Comparison of ENCODE assay signal across 1 cellular context in the genomic region with DNA sequence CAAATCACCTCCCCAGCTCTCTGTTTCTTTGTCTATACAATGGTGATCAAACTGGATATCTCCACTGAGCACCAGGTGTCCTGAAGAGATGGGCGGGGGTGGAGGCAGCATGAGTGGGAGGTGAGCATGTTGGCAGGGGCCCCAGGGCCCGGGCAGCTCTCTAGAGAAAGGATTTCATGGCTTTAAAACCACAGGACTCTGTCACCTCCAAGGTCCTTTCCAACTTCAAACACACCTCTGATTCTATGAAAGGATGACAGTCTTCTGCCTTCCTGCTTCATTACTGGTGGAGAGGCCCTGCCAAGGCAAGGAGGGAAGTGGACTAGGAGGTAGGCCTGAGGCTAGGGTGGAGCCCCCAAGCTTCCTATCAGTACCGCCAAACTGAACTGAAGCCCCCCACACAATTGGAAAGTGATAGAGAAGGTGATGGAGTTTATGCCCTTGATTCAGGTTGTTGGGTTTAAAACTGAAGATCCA.
TF ChIP-seq lines count a peak whose summit lies in the region.

No MANE protein-coding gene starts in this region.

TF ChIP-seq in H1, 55 proteins besides CTCF, POLR2A, EP300 and RAD21:
- TF ChIP-seq SP4 (IDR thresholded peaks at IDR 0.05; ENCODE audit: low read length): no peak
- TF ChIP-seq ZNF274 (IDR thresholded peaks at IDR 0.05; ENCODE audit: borderline replicate concordance, extremely low read depth, low read length): no peak
- TF ChIP-seq NRF1 (IDR thresholded peaks at IDR 0.05; ENCODE audit: low read depth, low read length): no peak
- TF ChIP-seq, protein P1, sequence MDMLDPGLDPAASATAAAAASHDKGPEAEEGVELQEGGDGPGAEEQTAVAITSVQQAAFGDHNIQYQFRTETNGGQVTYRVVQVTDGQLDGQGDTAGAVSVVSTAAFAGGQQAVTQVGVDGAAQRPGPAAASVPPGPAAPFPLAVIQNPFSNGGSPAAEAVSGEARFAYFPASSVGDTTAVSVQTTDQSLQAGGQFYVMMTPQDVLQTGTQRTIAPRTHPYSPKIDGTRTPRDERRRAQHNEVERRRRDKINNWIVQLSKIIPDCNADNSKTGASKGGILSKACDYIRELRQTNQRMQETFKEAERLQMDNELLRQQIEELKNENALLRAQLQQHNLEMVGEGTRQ (IDR thresholded peaks at IDR 0.05; ENCODE audit: low read length): no peak
- TF ChIP-seq, protein P2, sequence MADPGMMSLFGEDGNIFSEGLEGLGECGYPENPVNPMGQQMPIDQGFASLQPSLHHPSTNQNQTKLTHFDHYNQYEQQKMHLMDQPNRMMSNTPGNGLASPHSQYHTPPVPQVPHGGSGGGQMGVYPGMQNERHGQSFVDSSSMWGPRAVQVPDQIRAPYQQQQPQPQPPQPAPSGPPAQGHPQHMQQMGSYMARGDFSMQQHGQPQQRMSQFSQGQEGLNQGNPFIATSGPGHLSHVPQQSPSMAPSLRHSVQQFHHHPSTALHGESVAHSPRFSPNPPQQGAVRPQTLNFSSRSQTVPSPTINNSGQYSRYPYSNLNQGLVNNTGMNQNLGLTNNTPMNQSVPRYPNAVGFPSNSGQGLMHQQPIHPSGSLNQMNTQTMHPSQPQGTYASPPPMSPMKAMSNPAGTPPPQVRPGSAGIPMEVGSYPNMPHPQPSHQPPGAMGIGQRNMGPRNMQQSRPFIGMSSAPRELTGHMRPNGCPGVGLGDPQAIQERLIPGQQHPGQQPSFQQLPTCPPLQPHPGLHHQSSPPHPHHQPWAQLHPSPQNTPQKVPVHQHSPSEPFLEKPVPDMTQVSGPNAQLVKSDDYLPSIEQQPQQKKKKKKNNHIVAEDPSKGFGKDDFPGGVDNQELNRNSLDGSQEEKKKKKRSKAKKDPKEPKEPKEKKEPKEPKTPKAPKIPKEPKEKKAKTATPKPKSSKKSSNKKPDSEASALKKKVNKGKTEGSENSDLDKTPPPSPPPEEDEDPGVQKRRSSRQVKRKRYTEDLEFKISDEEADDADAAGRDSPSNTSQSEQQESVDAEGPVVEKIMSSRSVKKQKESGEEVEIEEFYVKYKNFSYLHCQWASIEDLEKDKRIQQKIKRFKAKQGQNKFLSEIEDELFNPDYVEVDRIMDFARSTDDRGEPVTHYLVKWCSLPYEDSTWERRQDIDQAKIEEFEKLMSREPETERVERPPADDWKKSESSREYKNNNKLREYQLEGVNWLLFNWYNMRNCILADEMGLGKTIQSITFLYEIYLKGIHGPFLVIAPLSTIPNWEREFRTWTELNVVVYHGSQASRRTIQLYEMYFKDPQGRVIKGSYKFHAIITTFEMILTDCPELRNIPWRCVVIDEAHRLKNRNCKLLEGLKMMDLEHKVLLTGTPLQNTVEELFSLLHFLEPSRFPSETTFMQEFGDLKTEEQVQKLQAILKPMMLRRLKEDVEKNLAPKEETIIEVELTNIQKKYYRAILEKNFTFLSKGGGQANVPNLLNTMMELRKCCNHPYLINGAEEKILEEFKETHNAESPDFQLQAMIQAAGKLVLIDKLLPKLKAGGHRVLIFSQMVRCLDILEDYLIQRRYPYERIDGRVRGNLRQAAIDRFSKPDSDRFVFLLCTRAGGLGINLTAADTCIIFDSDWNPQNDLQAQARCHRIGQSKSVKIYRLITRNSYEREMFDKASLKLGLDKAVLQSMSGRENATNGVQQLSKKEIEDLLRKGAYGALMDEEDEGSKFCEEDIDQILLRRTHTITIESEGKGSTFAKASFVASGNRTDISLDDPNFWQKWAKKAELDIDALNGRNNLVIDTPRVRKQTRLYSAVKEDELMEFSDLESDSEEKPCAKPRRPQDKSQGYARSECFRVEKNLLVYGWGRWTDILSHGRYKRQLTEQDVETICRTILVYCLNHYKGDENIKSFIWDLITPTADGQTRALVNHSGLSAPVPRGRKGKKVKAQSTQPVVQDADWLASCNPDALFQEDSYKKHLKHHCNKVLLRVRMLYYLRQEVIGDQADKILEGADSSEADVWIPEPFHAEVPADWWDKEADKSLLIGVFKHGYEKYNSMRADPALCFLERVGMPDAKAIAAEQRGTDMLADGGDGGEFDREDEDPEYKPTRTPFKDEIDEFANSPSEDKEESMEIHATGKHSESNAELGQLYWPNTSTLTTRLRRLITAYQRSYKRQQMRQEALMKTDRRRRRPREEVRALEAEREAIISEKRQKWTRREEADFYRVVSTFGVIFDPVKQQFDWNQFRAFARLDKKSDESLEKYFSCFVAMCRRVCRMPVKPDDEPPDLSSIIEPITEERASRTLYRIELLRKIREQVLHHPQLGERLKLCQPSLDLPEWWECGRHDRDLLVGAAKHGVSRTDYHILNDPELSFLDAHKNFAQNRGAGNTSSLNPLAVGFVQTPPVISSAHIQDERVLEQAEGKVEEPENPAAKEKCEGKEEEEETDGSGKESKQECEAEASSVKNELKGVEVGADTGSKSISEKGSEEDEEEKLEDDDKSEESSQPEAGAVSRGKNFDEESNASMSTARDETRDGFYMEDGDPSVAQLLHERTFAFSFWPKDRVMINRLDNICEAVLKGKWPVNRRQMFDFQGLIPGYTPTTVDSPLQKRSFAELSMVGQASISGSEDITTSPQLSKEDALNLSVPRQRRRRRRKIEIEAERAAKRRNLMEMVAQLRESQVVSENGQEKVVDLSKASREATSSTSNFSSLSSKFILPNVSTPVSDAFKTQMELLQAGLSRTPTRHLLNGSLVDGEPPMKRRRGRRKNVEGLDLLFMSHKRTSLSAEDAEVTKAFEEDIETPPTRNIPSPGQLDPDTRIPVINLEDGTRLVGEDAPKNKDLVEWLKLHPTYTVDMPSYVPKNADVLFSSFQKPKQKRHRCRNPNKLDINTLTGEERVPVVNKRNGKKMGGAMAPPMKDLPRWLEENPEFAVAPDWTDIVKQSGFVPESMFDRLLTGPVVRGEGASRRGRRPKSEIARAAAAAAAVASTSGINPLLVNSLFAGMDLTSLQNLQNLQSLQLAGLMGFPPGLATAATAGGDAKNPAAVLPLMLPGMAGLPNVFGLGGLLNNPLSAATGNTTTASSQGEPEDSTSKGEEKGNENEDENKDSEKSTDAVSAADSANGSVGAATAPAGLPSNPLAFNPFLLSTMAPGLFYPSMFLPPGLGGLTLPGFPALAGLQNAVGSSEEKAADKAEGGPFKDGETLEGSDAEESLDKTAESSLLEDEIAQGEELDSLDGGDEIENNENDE (IDR thresholded peaks at IDR 0.05; ENCODE audit: insufficient replicate concordance, low read length): no peak
- no peak for TF ChIP-seq HDAC2 (IDR thresholded peaks at IDR 0.05; ENCODE audit: borderline replicate concordance in 1 of 2, low read depth in 2 of 2, low read length in 2 of 2)
- no peak for TF ChIP-seq BRCA1 (IDR thresholded peaks at IDR 0.05; ENCODE audit: low read depth, low read length)
- no peak for TF ChIP-seq TAF1 (IDR thresholded peaks at IDR 0.05; ENCODE audit: low read depth, low read length)
- TF ChIP-seq SIRT6 (IDR thresholded peaks at IDR 0.05; ENCODE audit: low read length): no peak
- no peak for TF ChIP-seq TCF12 (IDR thresholded peaks at IDR 0.05; ENCODE audit: low read depth, low read length)
- TF ChIP-seq RNF2 (IDR thresholded peaks at IDR 0.05; ENCODE audit: borderline replicate concordance, low read depth, low read length, missing control alignments, poor library complexity, severe bottlenecking): no peak
- no peak for TF ChIP-seq JUND (IDR thresholded peaks at IDR 0.05; ENCODE audit: low read length)
- TF ChIP-seq TEAD4 (IDR thresholded peaks at IDR 0.05; ENCODE audit: low read depth, low read length): no peak
